ENCODE assay signal across 1 cellular context in the genomic region with DNA sequence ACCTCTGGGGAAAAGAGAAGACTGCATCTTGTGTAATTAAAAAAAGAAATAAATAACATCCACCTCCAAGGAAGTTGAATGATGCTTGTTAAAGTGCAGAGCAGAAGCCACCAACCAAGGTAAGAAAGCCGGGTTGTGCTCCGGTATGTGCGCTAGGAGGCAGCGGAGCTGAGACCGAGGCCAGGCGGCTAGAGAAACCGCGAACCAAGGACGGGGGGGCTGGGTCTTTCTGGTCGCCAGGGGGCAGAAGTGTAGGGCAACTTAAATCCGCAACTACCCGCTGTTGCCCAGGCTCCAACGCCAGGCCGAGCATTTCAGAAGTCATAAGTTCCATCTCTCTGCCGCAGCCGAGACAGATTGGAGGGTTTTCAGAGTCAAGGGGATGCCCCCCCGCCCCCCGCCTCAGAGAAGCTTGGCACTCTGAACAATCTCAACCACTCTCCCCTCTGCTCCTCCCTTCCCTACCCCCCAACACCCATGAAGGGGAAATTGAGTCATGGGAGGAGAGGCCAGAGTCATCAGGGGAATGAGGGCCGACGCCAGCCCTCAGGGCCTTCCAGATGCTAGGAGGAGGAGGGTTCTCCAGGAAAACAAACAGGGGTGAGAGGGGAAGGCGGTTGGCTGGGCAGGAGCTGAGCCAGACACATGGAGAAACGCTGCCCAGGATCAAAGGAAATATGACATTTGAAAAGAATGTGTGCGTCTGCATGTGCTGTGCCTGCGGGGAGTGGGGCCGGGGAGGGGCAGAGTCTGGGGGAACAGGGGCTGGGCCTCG.
TF ChIP-seq lines count a peak whose summit lies in the region.

No MANE protein-coding gene starts in this region.

TF ChIP-seq in HepG2, 621 proteins besides CTCF, POLR2A, EP300 and RAD21 (continued from another document and continues in another):
- TF ChIP-seq, protein P1, sequence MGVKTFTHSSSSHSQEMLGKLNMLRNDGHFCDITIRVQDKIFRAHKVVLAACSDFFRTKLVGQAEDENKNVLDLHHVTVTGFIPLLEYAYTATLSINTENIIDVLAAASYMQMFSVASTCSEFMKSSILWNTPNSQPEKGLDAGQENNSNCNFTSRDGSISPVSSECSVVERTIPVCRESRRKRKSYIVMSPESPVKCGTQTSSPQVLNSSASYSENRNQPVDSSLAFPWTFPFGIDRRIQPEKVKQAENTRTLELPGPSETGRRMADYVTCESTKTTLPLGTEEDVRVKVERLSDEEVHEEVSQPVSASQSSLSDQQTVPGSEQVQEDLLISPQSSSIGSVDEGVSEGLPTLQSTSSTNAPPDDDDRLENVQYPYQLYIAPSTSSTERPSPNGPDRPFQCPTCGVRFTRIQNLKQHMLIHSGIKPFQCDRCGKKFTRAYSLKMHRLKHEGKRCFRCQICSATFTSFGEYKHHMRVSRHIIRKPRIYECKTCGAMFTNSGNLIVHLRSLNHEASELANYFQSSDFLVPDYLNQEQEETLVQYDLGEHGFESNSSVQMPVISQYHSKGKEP (CRISPR knock-in tag; IDR thresholded peaks at IDR 0.05) = no peak
- TF ChIP-seq, protein P2, sequence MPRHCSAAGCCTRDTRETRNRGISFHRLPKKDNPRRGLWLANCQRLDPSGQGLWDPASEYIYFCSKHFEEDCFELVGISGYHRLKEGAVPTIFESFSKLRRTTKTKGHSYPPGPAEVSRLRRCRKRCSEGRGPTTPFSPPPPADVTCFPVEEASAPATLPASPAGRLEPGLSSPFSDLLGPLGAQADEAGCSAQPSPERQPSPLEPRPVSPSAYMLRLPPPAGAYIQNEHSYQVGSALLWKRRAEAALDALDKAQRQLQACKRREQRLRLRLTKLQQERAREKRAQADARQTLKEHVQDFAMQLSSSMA (CRISPR knock-in tag; IDR thresholded peaks at IDR 0.05) = no peak
- peak; percentile 47; the same call in 1 of the 2 replicates for TF ChIP-seq SOX5 (CRISPR knock-in tag; IDR thresholded peaks at IDR 0.05; ENCODE audit: borderline replicate concordance)
- no peak for TF ChIP-seq CC2D1A (CRISPR knock-in tag; IDR thresholded peaks at IDR 0.05)
- no peak for TF ChIP-seq HOXA9 (CRISPR knock-in tag; IDR thresholded peaks at IDR 0.05; ENCODE audit: borderline replicate concordance)
- no peak for TF ChIP-seq ELF4 (CRISPR knock-in tag; IDR thresholded peaks at IDR 0.05; ENCODE audit: borderline replicate concordance)
- peak; percentile 85 for TF ChIP-seq YY1 (IDR thresholded peaks at IDR 0.05; ENCODE audit: insufficient read depth, insufficient replicate concordance, low read depth, low read length)
- no peak for TF ChIP-seq RBM22 (optimal IDR thresholded peaks at IDR 0.05; ENCODE audit: low read length)
- TF ChIP-seq ZBTB38 (CRISPR knock-in tag; IDR thresholded peaks at IDR 0.05) = peak; percentile 89; the same call in 1 of the 2 replicates
- TF ChIP-seq HOXD1 (CRISPR knock-in tag; IDR thresholded peaks at IDR 0.05) = peak; percentile 88; the same call in 1 of the 2 replicates
- peak; percentile 94; the same call in 1 of the 2 replicates for TF ChIP-seq EEA1 (CRISPR knock-in tag; IDR thresholded peaks at IDR 0.05; ENCODE audit: borderline replicate concordance)
- TF ChIP-seq, protein P3, sequence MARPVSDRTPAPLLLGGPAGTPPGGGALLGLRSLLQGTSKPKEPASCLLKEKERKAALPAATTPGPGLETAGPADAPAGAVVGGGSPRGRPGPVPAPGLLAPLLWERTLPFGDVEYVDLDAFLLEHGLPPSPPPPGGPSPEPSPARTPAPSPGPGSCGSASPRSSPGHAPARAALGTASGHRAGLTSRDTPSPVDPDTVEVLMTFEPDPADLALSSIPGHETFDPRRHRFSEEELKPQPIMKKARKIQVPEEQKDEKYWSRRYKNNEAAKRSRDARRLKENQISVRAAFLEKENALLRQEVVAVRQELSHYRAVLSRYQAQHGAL (CRISPR knock-in tag; IDR thresholded peaks at IDR 0.05; ENCODE audit: not compliant biosample characterization) = peak; percentile 58
- TF ChIP-seq ZNF282 (IDR thresholded peaks at IDR 0.05; ENCODE audit: partially characterized antibody) = no peak
- TF ChIP-seq, protein P4, sequence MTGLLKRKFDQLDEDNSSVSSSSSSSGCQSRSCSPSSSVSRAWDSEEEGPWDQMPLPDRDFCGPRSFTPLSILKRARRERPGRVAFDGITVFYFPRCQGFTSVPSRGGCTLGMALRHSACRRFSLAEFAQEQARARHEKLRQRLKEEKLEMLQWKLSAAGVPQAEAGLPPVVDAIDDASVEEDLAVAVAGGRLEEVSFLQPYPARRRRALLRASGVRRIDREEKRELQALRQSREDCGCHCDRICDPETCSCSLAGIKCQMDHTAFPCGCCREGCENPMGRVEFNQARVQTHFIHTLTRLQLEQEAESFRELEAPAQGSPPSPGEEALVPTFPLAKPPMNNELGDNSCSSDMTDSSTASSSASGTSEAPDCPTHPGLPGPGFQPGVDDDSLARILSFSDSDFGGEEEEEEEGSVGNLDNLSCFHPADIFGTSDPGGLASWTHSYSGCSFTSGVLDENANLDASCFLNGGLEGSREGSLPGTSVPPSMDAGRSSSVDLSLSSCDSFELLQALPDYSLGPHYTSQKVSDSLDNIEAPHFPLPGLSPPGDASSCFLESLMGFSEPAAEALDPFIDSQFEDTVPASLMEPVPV (CRISPR knock-in tag; IDR thresholded peaks at IDR 0.05) = peak; percentile 63; the same call in 1 of the 2 replicates
- TF ChIP-seq, protein P5, sequence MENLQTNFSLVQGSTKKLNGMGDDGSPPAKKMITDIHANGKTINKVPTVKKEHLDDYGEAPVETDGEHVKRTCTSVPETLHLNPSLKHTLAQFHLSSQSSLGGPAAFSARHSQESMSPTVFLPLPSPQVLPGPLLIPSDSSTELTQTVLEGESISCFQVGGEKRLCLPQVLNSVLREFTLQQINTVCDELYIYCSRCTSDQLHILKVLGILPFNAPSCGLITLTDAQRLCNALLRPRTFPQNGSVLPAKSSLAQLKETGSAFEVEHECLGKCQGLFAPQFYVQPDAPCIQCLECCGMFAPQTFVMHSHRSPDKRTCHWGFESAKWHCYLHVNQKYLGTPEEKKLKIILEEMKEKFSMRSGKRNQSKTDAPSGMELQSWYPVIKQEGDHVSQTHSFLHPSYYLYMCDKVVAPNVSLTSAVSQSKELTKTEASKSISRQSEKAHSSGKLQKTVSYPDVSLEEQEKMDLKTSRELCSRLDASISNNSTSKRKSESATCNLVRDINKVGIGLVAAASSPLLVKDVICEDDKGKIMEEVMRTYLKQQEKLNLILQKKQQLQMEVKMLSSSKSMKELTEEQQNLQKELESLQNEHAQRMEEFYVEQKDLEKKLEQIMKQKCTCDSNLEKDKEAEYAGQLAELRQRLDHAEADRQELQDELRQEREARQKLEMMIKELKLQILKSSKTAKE (CRISPR knock-in tag; IDR thresholded peaks at IDR 0.05; ENCODE audit: borderline replicate concordance) = no peak
- TF ChIP-seq ATM (IDR thresholded peaks at IDR 0.05; ENCODE audit: borderline replicate concordance) = no peak
- TF ChIP-seq, protein P6, sequence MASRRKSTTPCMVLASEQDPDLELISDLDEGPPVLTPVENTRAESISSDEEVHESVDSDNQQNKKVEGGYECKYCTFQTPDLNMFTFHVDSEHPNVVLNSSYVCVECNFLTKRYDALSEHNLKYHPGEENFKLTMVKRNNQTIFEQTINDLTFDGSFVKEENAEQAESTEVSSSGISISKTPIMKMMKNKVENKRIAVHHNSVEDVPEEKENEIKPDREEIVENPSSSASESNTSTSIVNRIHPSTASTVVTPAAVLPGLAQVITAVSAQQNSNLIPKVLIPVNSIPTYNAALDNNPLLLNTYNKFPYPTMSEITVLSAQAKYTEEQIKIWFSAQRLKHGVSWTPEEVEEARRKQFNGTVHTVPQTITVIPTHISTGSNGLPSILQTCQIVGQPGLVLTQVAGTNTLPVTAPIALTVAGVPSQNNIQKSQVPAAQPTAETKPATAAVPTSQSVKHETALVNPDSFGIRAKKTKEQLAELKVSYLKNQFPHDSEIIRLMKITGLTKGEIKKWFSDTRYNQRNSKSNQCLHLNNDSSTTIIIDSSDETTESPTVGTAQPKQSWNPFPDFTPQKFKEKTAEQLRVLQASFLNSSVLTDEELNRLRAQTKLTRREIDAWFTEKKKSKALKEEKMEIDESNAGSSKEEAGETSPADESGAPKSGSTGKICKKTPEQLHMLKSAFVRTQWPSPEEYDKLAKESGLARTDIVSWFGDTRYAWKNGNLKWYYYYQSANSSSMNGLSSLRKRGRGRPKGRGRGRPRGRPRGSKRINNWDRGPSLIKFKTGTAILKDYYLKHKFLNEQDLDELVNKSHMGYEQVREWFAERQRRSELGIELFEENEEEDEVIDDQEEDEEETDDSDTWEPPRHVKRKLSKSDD (CRISPR knock-in tag; IDR thresholded peaks at IDR 0.05; ENCODE audit: low read depth) = no peak; the same call in 1 of the 2 replicates
- 0 out of 2 replicates have a peak, but pooled peaks have one; percentile 32 for TF ChIP-seq CAMTA2 (CRISPR knock-in tag; IDR thresholded peaks at IDR 0.05; ENCODE audit: borderline replicate concordance)
- no peak; the same call in 1 of the 2 replicates for TF ChIP-seq ZNF747 (CRISPR knock-in tag; IDR thresholded peaks at IDR 0.05; ENCODE audit: borderline replicate concordance)
- TF ChIP-seq ONECUT2 (CRISPR knock-in tag; IDR thresholded peaks at IDR 0.05) = no peak
- peak; percentile 46; the same call in 1 of the 2 replicates for TF ChIP-seq TEAD2 (CRISPR knock-in tag; IDR thresholded peaks at IDR 0.05)
- TF ChIP-seq ZNF367 (CRISPR knock-in tag; IDR thresholded peaks at IDR 0.05; ENCODE audit: borderline replicate concordance) = no peak
- TF ChIP-seq HOXA5 (CRISPR knock-in tag; IDR thresholded peaks at IDR 0.05) = peak; percentile 95
- no peak for TF ChIP-seq ZNF615 (CRISPR knock-in tag; IDR thresholded peaks at IDR 0.05; ENCODE audit: borderline replicate concordance)
- TF ChIP-seq, protein P7, sequence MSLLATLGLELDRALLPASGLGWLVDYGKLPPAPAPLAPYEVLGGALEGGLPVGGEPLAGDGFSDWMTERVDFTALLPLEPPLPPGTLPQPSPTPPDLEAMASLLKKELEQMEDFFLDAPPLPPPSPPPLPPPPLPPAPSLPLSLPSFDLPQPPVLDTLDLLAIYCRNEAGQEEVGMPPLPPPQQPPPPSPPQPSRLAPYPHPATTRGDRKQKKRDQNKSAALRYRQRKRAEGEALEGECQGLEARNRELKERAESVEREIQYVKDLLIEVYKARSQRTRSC (CRISPR knock-in tag; IDR thresholded peaks at IDR 0.05; ENCODE audit: low read depth) = no peak
- TF ChIP-seq, protein P8, sequence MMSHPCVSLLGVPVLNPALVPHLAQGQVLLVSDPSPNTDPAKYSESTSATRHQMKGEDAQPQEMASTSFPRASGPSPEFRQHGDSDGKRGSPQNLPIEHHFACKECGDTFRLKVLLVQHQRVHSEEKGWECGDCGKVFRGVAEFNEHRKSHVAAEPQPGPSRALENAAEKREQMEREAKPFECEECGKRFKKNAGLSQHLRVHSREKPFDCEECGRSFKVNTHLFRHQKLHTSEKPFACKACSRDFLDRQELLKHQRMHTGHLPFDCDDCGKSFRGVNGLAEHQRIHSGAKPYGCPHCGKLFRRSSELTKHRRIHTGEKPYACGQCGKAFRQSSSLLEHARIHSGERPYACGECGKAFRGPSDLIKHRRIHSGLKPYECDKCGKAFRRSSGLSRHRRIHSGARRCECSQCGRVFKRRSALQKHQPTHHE (CRISPR knock-in tag; IDR thresholded peaks at IDR 0.05; ENCODE audit: borderline replicate concordance) = peak; percentile 94
- TF ChIP-seq, protein P9, sequence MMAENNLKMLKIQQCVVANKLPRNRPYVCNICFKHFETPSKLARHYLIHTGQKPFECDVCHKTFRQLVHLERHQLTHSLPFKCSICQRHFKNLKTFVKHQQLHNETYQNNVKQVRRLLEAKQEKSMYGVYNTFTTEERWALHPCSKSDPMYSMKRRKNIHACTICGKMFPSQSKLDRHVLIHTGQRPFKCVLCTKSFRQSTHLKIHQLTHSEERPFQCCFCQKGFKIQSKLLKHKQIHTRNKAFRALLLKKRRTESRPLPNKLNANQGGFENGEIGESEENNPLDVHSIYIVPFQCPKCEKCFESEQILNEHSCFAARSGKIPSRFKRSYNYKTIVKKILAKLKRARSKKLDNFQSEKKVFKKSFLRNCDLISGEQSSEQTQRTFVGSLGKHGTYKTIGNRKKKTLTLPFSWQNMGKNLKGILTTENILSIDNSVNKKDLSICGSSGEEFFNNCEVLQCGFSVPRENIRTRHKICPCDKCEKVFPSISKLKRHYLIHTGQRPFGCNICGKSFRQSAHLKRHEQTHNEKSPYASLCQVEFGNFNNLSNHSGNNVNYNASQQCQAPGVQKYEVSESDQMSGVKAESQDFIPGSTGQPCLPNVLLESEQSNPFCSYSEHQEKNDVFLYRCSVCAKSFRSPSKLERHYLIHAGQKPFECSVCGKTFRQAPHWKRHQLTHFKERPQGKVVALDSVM (CRISPR knock-in tag; IDR thresholded peaks at IDR 0.05) = peak; percentile 80; the same call in 1 of the 2 replicates
- TF ChIP-seq, protein P10, sequence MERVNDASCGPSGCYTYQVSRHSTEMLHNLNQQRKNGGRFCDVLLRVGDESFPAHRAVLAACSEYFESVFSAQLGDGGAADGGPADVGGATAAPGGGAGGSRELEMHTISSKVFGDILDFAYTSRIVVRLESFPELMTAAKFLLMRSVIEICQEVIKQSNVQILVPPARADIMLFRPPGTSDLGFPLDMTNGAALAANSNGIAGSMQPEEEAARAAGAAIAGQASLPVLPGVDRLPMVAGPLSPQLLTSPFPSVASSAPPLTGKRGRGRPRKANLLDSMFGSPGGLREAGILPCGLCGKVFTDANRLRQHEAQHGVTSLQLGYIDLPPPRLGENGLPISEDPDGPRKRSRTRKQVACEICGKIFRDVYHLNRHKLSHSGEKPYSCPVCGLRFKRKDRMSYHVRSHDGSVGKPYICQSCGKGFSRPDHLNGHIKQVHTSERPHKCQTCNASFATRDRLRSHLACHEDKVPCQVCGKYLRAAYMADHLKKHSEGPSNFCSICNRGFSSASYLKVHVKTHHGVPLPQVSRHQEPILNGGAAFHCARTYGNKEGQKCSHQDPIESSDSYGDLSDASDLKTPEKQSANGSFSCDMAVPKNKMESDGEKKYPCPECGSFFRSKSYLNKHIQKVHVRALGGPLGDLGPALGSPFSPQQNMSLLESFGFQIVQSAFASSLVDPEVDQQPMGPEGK (CRISPR knock-in tag; IDR thresholded peaks at IDR 0.05) = peak; percentile 95
- peak; percentile 47; the same call in 1 of the 2 replicates for TF ChIP-seq NFYB (CRISPR knock-in tag; IDR thresholded peaks at IDR 0.05)
- TF ChIP-seq ZNF124 (CRISPR knock-in tag; IDR thresholded peaks at IDR 0.05) = peak; percentile 89
- peak; percentile 65; the same call in 1 of the 2 replicates for TF ChIP-seq ZNF251 (CRISPR knock-in tag; IDR thresholded peaks at IDR 0.05)
- no peak for TF ChIP-seq CCAR2 (optimal IDR thresholded peaks at IDR 0.05; ENCODE audit: low read depth, low read length)
- TF ChIP-seq YEATS2 (CRISPR knock-in tag; IDR thresholded peaks at IDR 0.05; ENCODE audit: borderline replicate concordance) = peak; percentile 81; the same call in 1 of the 2 replicates
- peak; percentile 91; the same call in 1 of the 2 replicates for TF ChIP-seq MEIS1 (CRISPR knock-in tag; IDR thresholded peaks at IDR 0.05; ENCODE audit: borderline replicate concordance)
- TF ChIP-seq SIX1 (CRISPR knock-in tag; IDR thresholded peaks at IDR 0.05; ENCODE audit: borderline replicate concordance) = peak; percentile 65; the same call in 1 of the 2 replicates
- TF ChIP-seq ZNF792 (CRISPR knock-in tag; IDR thresholded peaks at IDR 0.05) = peak; percentile 93; the same call in 1 of the 2 replicates
- TF ChIP-seq PHF8 (CRISPR knock-in tag; IDR thresholded peaks at IDR 0.05) = peak; percentile 53; the same call in 1 of the 2 replicates
- TF ChIP-seq ZNF766 (CRISPR knock-in tag; IDR thresholded peaks at IDR 0.05; ENCODE audit: borderline replicate concordance) = peak; percentile 94; the same call in 1 of the 2 replicates
- no peak for TF ChIP-seq ZBTB1 (CRISPR knock-in tag; IDR thresholded peaks at IDR 0.05; ENCODE audit: borderline replicate concordance)
- TF ChIP-seq SMAD9 (CRISPR knock-in tag; IDR thresholded peaks at IDR 0.05) = peak; percentile 93; the same call in 1 of the 2 replicates
